Comparison of ENCODE assay signal across 8 cellular contexts in the genomic region with DNA sequence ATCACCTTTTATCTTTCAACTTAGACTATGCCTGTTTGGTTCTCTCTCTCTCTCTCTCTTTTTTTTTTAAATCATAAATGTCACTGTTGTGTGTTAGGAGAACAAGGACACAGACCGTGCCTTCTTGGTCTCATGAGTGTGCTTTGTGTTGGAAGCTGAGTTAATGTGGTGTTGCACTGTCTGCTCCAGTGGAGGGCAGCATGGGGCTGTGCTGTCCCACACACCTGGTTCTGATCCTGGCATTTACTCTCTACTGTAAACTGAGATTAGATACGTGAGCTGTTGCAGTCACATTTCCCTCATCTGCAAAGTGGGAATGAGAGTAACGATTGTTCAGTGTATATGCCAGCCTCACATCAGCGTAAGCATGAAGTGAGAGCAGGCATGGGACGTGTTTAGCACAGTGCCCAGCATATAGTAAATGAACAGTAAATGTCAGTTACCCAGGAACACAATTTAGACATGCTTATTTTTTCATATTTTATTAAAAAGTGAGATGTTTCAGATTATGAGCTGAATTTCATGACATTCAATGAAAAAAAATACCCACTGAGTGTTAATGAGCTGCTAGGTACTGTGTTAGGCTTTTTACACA.
DNase-seq lines count a peak whose midpoint lies in the region; ATAC-seq and TF ChIP-seq lines count a peak whose summit lies in the region.

No MANE protein-coding gene starts in this region.

- H2AFZ ChIP-seq in OCI-LY3 (ENCODE audit: low read depth, low read length), result no peak overlapping the region

- TF ChIP-seq POLR2A in prostate gland (IDR thresholded peaks at IDR 0.05), result no peak

- intact Hi-C loops in prostate gland (cut with DNase I), result no loop called here

- DNase-seq in AG10803 (ENCODE audit: low read depth), result peak; percentile 54
- DNase-seq in GM13976 (ENCODE audit: low spot score), result peak; percentile 13
- DNase-seq in prostate gland (ENCODE audit: low spot score), result peak; percentile 19
- no peak for DNase-seq in CD1c-positive myeloid dendritic cell (ENCODE audit: extremely low spot score)
- no peak for DNase-seq in NCI-H1105 treated with DMSO at 0.1 percent for 48 hours (lab: John Stamatoyannopoulos, UW)

- peak; percentile 87 for TF ChIP-seq CTCF in AG10803 (conservative IDR thresholded peaks at IDR 0.05; ENCODE audit: low read length)
- peak; percentile 38 for TF ChIP-seq CTCF in GM13976 (IDR thresholded peaks at IDR 0.05; ENCODE audit: borderline replicate concordance, control extremely low read depth, extremely low read depth, insufficient read depth, missing control alignments)
- TF ChIP-seq CTCF in OCI-LY3 (IDR thresholded peaks at IDR 0.05; ENCODE audit: low read depth, low read length), result peak; percentile 47
- peak in 3 of 4 experiments; percentile 35 to 49 (median 47) for TF ChIP-seq CTCF in prostate gland (IDR thresholded peaks at IDR 0.05)

- ATAC-seq in esophagus mucosa (peak; percentile 86), GM21515 (IDR thresholded peaks at IDR 0.05; ENCODE audit: unreplicated experiment) (no peak)

- H3K36me3 ChIP-seq in OCI-LY3 (replicated peaks; ENCODE audit: low read depth, low read length) (no peaks in the 10 kb centered on the region), prostate gland (no peaks in the 10 kb centered on the region)

- H3K4me1 ChIP-seq in OCI-LY3 (ENCODE audit: low read length), result peaks cover 3% of the 10 kb centered on the region; the same call in 1 of the 2 replicates
- H3K4me1 ChIP-seq in prostate gland (replicated peaks), result no peaks in the 10 kb centered on the region

- no peaks in the 10 kb centered on the region for H3K79me2 ChIP-seq in OCI-LY3 (ENCODE audit: low read length)

- H3K4me2 ChIP-seq in OCI-LY3 (ENCODE audit: low read length), result no peak overlapping the region

- H3K27ac ChIP-seq in OCI-LY3 (ENCODE audit: low read length), result no peak overlapping the region
- H3K27ac ChIP-seq in prostate gland, result no peak overlapping the region

- in situ Hi-C loops in GM13976 (cut with MboI; ENCODE audit: low sequenced_read_pairs, unreplicated experiment), result no loop called here

- no peaks in the 10 kb centered on the region for H3K9me3 ChIP-seq in OCI-LY3 (ENCODE audit: insufficient read depth, low read length)
- H3K9me3 ChIP-seq in prostate gland, result no peaks in the 10 kb centered on the region

- H3K27me3 ChIP-seq in OCI-LY3 (ENCODE audit: low read depth, low read length) (no peaks in the 10 kb centered on the region), prostate gland (replicated peaks; ENCODE audit: insufficient read depth) (no peaks in the 10 kb centered on the region)

- no peaks in the 10 kb centered on the region for H4K20me1 ChIP-seq in OCI-LY3 (ENCODE audit: insufficient read depth, low read length)

- H3K9ac ChIP-seq in OCI-LY3 (ENCODE audit: low read length), result no peak overlapping the region

- H3K4me3 ChIP-seq in AG10803 (ENCODE audit: low read length), result no peak overlapping the region
- no peak overlapping the region for H3K4me3 ChIP-seq in OCI-LY3 (ENCODE audit: low read length)
- H3K4me3 ChIP-seq in prostate gland, result no peak overlapping the region

- WGBS in prostate gland, result 65% methylated on average over 5 of the region's 5 CpGs

Comparison
In these comparisons a context has a peak if more than half of its experiments do, and no peak if none do; other contexts are left out.
1. DNase-seq: peak in AG10803 (single experiment), GM13976 (single experiment) and prostate gland (single experiment); none in CD1c-positive myeloid dendritic cell (single experiment) and NCI-H1105 treated with DMSO at 0.1 percent for 48 hours (single experiment).
2. Peak in every context shown above with its lines, with median percentiles within 50 percentile points of each other: CTCF ChIP-seq.